In the genomic region with DNA sequence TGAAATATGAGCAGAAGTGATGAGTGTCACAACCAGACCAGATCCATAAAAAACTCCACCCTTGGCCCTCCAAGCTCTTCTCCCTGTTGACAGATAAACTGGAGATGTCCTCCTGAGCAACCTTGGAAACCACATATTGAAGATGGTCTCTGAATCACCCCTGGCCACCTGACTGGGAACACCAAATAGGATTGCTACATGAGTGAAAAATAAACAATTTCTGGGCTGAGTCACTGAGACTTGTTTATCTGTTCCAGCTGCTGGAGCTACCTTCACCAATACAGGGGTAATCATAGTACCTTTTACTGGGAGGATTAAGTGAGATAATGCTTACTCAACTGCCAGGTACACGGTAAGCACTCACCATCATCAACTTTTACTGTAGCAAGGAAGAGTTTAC, we compare ENCODE assay signal across 14 cellular contexts. TPM values are rescaled to one million over a fixed set of nuclear protein-coding genes. Genes with fewer than 3 reads are reported as not detected.
DNase-seq lines count a peak whose midpoint lies in the region; ATAC-seq lines count a peak whose summit lies in the region.
"Had no signal": no experiment of that assay in that cellular context is flagged by ENCODE, and none has a peak within 500 bp of the region (broad histone marks: within the 10 kb centered on the region; RNA-seq: fewer than 3 reads in every experiment).

No MANE protein-coding gene starts in this region.

- DNase-seq in GM23248 (peak; percentile 84), amniotic epithelial cell (ENCODE audit: low read depth) (peak; percentile 90), hepatic stellate cell (ENCODE audit: low spot score) (peak; percentile 7), stromal cell of bone marrow (ENCODE audit: low read depth) (peak; percentile 44), iPS-NIHi7 (ENCODE audit: extremely low spot score) (no peak), NCI-H1436 treated with DMSO at 0.1 percent for 48 hours (lab: John Stamatoyannopoulos, UW) (no peak)
- DNase-seq in central memory CD4-positive, alpha-beta T cell = no peak
- DNase-seq: activated CD8-positive, alpha-beta memory T cell treated with anti-CD3 and anti-CD28 coated beads, Interleukin-2, amount 50 U/mL, for 48 hours; DND-41; immature natural killer cell; NCI-H526 treated with DMSO at 0.1 percent for 48 hours; stimulated activated CD8-positive, alpha-beta memory T cell treated with anti-CD3 and anti-CD28 coated beads, Interleukin-4, amount 100 ng/mL, for 48 hours; T-helper 2 cell had no signal

- H3K4me2 ChIP-seq in GM23248 (ENCODE audit: unreplicated experiment) = peak overlapping the region; percentile 11

- H3K9me3 ChIP-seq in GM23248 (ENCODE audit: low read depth) = no peaks in the 10 kb centered on the region

- peaks cover 22% of the 10 kb centered on the region for H3K4me1 ChIP-seq in GM23248 (ENCODE audit: insufficient read depth)

- H3K27ac ChIP-seq in GM23248 = peak overlapping the region; percentile 87

- no peaks in the 10 kb centered on the region for H4K20me1 ChIP-seq in GM23248 (ENCODE audit: insufficient read depth)

- peak overlapping the region; percentile 37 for H3K9ac ChIP-seq in GM23248

- no peaks in the 10 kb centered on the region for H3K27me3 ChIP-seq in GM23248 (replicated peaks; ENCODE audit: insufficient read depth)

- in situ Hi-C loops in GM23248 (cut with MboI) = no loop called here

- no peaks in the 10 kb centered on the region for H3K79me2 ChIP-seq in GM23248 (ENCODE audit: insufficient read depth)

- peaks cover 26% of the 10 kb centered on the region for H3F3A ChIP-seq in GM23248 (ENCODE audit: insufficient read depth)

- H2AFZ ChIP-seq in GM23248 = no peak overlapping the region; the same call in 1 of the 2 replicates

- no peak for ATAC-seq in GM18870 (IDR thresholded peaks at IDR 0.05; ENCODE audit: unreplicated experiment)

- 86 to 92% methylated on average over 1 of the region's 1 CpG for WGBS in GM23248 (ENCODE audit: low coverage in 1 of 2, low lambda C conversion rate in 2 of 2, missing lambda C conversion rate in 2 of 2), 2 experiments

- H3K36me3 ChIP-seq in GM23248 (ENCODE audit: low read depth) = no peaks in the 10 kb centered on the region

- H3K4me3 ChIP-seq in GM23248 = no peak overlapping the region

- H3K9me2 ChIP-seq in GM23248 (ENCODE audit: insufficient read depth) = no peaks in the 10 kb centered on the region

RNA-seq across cellular contexts. Expression of a gene that starts 53.3 kb away (rescaled TPM):
- total RNA-seq in GM23248 (2014; rRNA removed; shearing (Covaris generic)) = not detected in 2 replicates
- polyA plus RNA-seq in GM23248 (2016; fragmentation: Nextera tagmentation; extraction: Ambion mirVana) = not detected in 2 replicates
- polyA plus RNA-seq: immature natural killer cell had no signal

Comparison
In these comparisons a context has a peak if more than half of its experiments do, and no peak if none do; other contexts are left out.
1. DNase-seq: peak in GM23248 (single experiment), amniotic epithelial cell (single experiment), hepatic stellate cell (single experiment) and stromal cell of bone marrow (single experiment); none in iPS-NIHi7 (single experiment), central memory CD4-positive, alpha-beta T cell (single experiment) and NCI-H1436 treated with DMSO at 0.1 percent for 48 hours (single experiment).